ENCODE assay signal across 10 cellular contexts in the genomic region with DNA sequence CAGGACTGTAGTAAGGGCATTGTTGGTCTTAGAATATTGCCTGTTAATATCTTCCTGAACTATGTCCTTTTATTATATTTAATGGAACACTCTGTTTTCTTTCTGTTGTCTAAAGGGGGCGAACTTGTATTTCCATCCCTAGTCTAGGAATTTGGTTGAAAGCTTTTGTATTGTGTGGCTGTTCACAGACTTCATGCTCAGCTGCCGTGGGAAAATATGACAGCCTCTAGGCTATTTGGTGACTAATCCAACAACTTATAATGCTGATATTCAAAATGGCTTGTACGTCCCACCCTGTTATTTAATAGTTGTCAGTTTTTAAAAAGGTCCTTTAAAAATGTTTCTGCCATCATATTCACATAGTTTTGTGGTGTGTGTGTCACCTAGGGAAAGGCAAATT.
A peak's percentile ranks its signal among the peaks of the same experiment; 100 is the strongest.
DNase-seq lines count a peak whose midpoint lies in the region; FAIRE-seq and TF ChIP-seq lines count a peak whose summit lies in the region.
"Had no signal": no experiment of that assay in that cellular context is flagged by ENCODE, and none has a peak within 500 bp of the region (broad histone marks: within the 10 kb centered on the region; RNA-seq: fewer than 3 reads in every experiment).

No MANE protein-coding gene starts in this region.

- H3K79me2 ChIP-seq in astrocyte (ENCODE audit: insufficient read depth, low read length) (peaks cover 13% of the 10 kb centered on the region), keratinocyte (ENCODE audit: control insufficient read depth, insufficient read depth, low read length) (peaks cover 10% of the 10 kb centered on the region), MM.1S (ENCODE audit: low read length) (no peaks in the 10 kb centered on the region)

- H3K9me3 Mint-ChIP-seq in astrocyte (ENCODE audit: unreplicated experiment) = no peaks in the 10 kb centered on the region
- H3K9me3 Mint-ChIP-seq: T-helper 1 cell treated with Interleukin-12 subunit alpha and Interleukin-12 subunit beta and Interleukin-4 antibody, amounts not matched to agents 30 μg/mL and 1 μg/mL, for 36 hours had no signal

- no peaks in the 10 kb centered on the region for H3K9me2 ChIP-seq in MM.1S (replicated peaks; ENCODE audit: insufficient read depth, low read length)

- intact Hi-C loops in uterus (cut with DNase I; ENCODE audit: low total_unique reads) = no loop called here

- H3K4me3 ChIP-seq in astrocyte (ENCODE audit: insufficient read depth, low read depth, low read length) = no peak overlapping the region
- no peak overlapping the region for H3K4me3 ChIP-seq in keratinocyte (ENCODE audit: control insufficient read depth in 2 of 3, extremely low read depth in 1 of 3, insufficient read depth in 2 of 3, low read depth in 1 of 3, low read length in 3 of 3)
- no peak overlapping the region for H3K4me3 ChIP-seq in uterus
- no peak overlapping the region for H3K4me3 ChIP-seq in MM.1S (ENCODE audit: low read length)
- no peak overlapping the region for H3K4me3 ChIP-seq in coronary artery

- H3K27ac ChIP-seq in astrocyte (ENCODE audit: low read depth, low read length) (peak overlapping the region; percentile 62), keratinocyte (ENCODE audit: control insufficient read depth, insufficient read depth, low read length) (peak overlapping the region; percentile 56), uterus (peak overlapping the region; percentile 46 to 71), MM.1S (ENCODE audit: low read length) (no peak overlapping the region), coronary artery (peak overlapping the region in 1 of 2 donors; percentile 58)

- H3K9me3 ChIP-seq in astrocyte (ENCODE audit: insufficient read depth, low read depth, low read length) (no peaks in the 10 kb centered on the region), keratinocyte (ENCODE audit: control insufficient read depth, low read depth, low read length) (no peaks in the 10 kb centered on the region), uterus (no peaks in the 10 kb centered on the region), MM.1S (replicated peaks; ENCODE audit: insufficient read depth, low read length) (no peaks in the 10 kb centered on the region)

- TF ChIP-seq CTCF in astrocyte (IDR thresholded peaks at IDR 0.05; ENCODE audit: insufficient read depth, low read depth, low read length) = peak; percentile 34
- peak in 1 of 3 experiments; percentile 19 for TF ChIP-seq CTCF in keratinocyte (optimal IDR thresholded peaks at IDR 0.05 in 1 of 3, IDR thresholded peaks at IDR 0.05 in 1 of 3, conservative IDR thresholded peaks at IDR 0.05 in 1 of 3; ENCODE audit: extremely low read depth in 1 of 3, insufficient read depth in 2 of 3, low read length in 3 of 3)
- peak; percentile 24 to 51 (median 36) for TF ChIP-seq CTCF in uterus (IDR thresholded peaks at IDR 0.05)
- no peak; the same call in 1 of the 2 replicates for TF ChIP-seq CTCF in MM.1S (IDR thresholded peaks at IDR 0.05; ENCODE audit: low read length)
- TF ChIP-seq CTCF in coronary artery (IDR thresholded peaks at IDR 0.05) = no peak

- H3K27ac Mint-ChIP-seq in astrocyte (ENCODE audit: unreplicated experiment) = peak overlapping the region; percentile 75
- H3K27ac Mint-ChIP-seq: B cell; T-helper 1 cell treated with Interleukin-12 subunit alpha and Interleukin-12 subunit beta and Interleukin-4 antibody, amounts not matched to agents 30 μg/mL and 1 μg/mL, for 36 hours had no signal

- dilution Hi-C loops in keratinocyte (cut with MboI; ENCODE audit: extremely low pct_ligation_motif_present, low sequenced_read_pairs) = no loop called here

- H3K4me3 Mint-ChIP-seq in astrocyte (ENCODE audit: unreplicated experiment) = no peak overlapping the region
- H3K4me3 Mint-ChIP-seq: B cell; T-helper 1 cell treated with Interleukin-12 subunit alpha and Interleukin-12 subunit beta and Interleukin-4 antibody, amounts not matched to agents 30 μg/mL and 1 μg/mL, for 36 hours had no signal

- no peak for TF ChIP-seq POLR2A in uterus (IDR thresholded peaks at IDR 0.05)

- peaks cover 25% of the 10 kb centered on the region for H3K4me1 ChIP-seq in astrocyte (ENCODE audit: insufficient read depth, low read length)
- peaks cover 40% of the 10 kb centered on the region for H3K4me1 ChIP-seq in keratinocyte (ENCODE audit: control insufficient read depth, extremely low read depth, insufficient read depth, low read length)
- peaks cover 0 to 5% of the 10 kb centered on the region in 2 donors for H3K4me1 ChIP-seq in uterus
- H3K4me1 ChIP-seq in MM.1S (ENCODE audit: low read length) = no peaks in the 10 kb centered on the region

- peaks cover 32% of the 10 kb centered on the region for H3K4me1 Mint-ChIP-seq in astrocyte (ENCODE audit: low read depth, unreplicated experiment)

- no peak overlapping the region for H2AFZ ChIP-seq in astrocyte (ENCODE audit: low read depth, low read length)
- no peak overlapping the region for H2AFZ ChIP-seq in keratinocyte (ENCODE audit: control insufficient read depth, low read length)
- no peak overlapping the region for H2AFZ ChIP-seq in MM.1S (ENCODE audit: low read length)

- H3F3A ChIP-seq in MM.1S (ENCODE audit: insufficient read depth, low read length) = no peaks in the 10 kb centered on the region

- H3K36me3 ChIP-seq in astrocyte (ENCODE audit: insufficient read depth, low read length) (no peaks in the 10 kb centered on the region), keratinocyte (ENCODE audit: control insufficient read depth in 2 of 2, extremely low read depth in 1 of 2, insufficient read depth in 2 of 2, low read length in 2 of 2) (peaks cover 0 to 4% of the 10 kb centered on the region in 2 experiments), uterus (no peaks in the 10 kb centered on the region), MM.1S (replicated peaks; ENCODE audit: insufficient read depth, low read length) (no peaks in the 10 kb centered on the region)

- H3K36me3 Mint-ChIP-seq in astrocyte (ENCODE audit: low read depth, unreplicated experiment) = peaks cover 5% of the 10 kb centered on the region

- H4K20me1 ChIP-seq in astrocyte (ENCODE audit: insufficient read depth, low read length) (no peaks in the 10 kb centered on the region), keratinocyte (ENCODE audit: control insufficient read depth, extremely low read depth, insufficient read depth, low read length) (no peaks in the 10 kb centered on the region), MM.1S (ENCODE audit: insufficient read depth, low read length) (no peaks in the 10 kb centered on the region)

- no peaks in the 10 kb centered on the region for H3K27me3 ChIP-seq in astrocyte (ENCODE audit: insufficient read depth, low read length)
- H3K27me3 ChIP-seq in keratinocyte (ENCODE audit: control insufficient read depth, extremely low read depth, insufficient read depth, low read length) = no peaks in the 10 kb centered on the region
- H3K27me3 ChIP-seq in uterus = no peaks in the 10 kb centered on the region
- H3K27me3 ChIP-seq in MM.1S (replicated peaks; ENCODE audit: insufficient read depth, low read length) = no peaks in the 10 kb centered on the region

- FAIRE-seq in astrocyte (lab: Jason Lieb, UNC) (peak; percentile 79), keratinocyte (lab: Jason Lieb, UNC) (peak; percentile 70)

- no peaks in the 10 kb centered on the region for H3K9me1 ChIP-seq in keratinocyte (ENCODE audit: control insufficient read depth, extremely low read depth, insufficient read depth, low read length)

- DNase-seq in NCI-H524 (lab: John Stamatoyannopoulos, UW) = peak; percentile 34 to 58
- no peak for DNase-seq in NCI-H524 treated with DMSO at 0.1 percent for 48 hours (lab: John Stamatoyannopoulos, UW)
- DNase-seq in astrocyte (ENCODE audit: low read depth) = peak; percentile 81
- DNase-seq in keratinocyte (ENCODE audit: low read depth, low spot score) = no peak
- no peak for DNase-seq in uterus
- DNase-seq in MM.1S = no peak
- no peak for DNase-seq in activated naive CD4-positive, alpha-beta T cell (lab: John Stamatoyannopoulos, UW)
- no peak for DNase-seq in coronary artery (ENCODE audit: low spot score)

- H3K27me3 Mint-ChIP-seq in astrocyte (ENCODE audit: low read depth, unreplicated experiment) = no peaks in the 10 kb centered on the region
- H3K27me3 Mint-ChIP-seq: B cell had no signal

- H3K4me2 ChIP-seq in astrocyte (ENCODE audit: low read length) (peak overlapping the region; percentile 24), keratinocyte (ENCODE audit: control insufficient read depth, extremely low read depth, insufficient read depth, low read depth, low read length) (peak overlapping the region; percentile 20), MM.1S (ENCODE audit: low read depth, low read length) (no peak overlapping the region)

- H3K9ac ChIP-seq in astrocyte (ENCODE audit: low read length) (peak overlapping the region; percentile 30), keratinocyte (ENCODE audit: control insufficient read depth, extremely low read depth, insufficient read depth, low read length) (no peak overlapping the region), MM.1S (ENCODE audit: low read length) (no peak overlapping the region)

Comparison
In these comparisons a context has a peak if more than half of its experiments do, and no peak if none do; other contexts are left out.
1. DNase-seq: peak in NCI-H524 (2 of 2) and astrocyte (single experiment); none in NCI-H524 treated with DMSO at 0.1 percent for 48 hours (single experiment), keratinocyte (single experiment), uterus (0 of 2), MM.1S (single experiment), activated naive CD4-positive, alpha-beta T cell (0 of 4) and coronary artery (single experiment).
2. CTCF ChIP-seq: peak in astrocyte (single experiment) and uterus (4 of 4); none in MM.1S (single experiment) and coronary artery (single experiment).